In genomic region chr19:58059681-58060080, GRCh38 we compare ENCODE assay signal across 10 cellular contexts. TPM values are rescaled to one million over a fixed set of nuclear protein-coding genes. Genes with fewer than 3 reads are reported as not detected.
DNase-seq lines count a peak whose midpoint lies in the region; ATAC-seq, FAIRE-seq and TF ChIP-seq lines count a peak whose summit lies in the region.
"Had no signal": no experiment of that assay in that cellular context is flagged by ENCODE, and none has a peak within 500 bp of the region (broad histone marks: within the 10 kb centered on the region; RNA-seq: fewer than 3 reads in every experiment).

No MANE protein-coding gene starts in this region.

- no peaks in the 10 kb centered on the region for H3K79me1 ChIP-seq in mesenchymal stem cell (replicated peaks; ENCODE audit: low read length, poor library complexity, severe bottlenecking)

- no peak for FAIRE-seq in GM12892 (lab: Jason Lieb, UNC)

- intact Hi-C loops in colonic mucosa (cut with DNase I): no loop called here

- H4K8ac ChIP-seq in mesenchymal stem cell (ENCODE audit: low read length): peak overlapping the region; percentile 14

- DNase-seq in NT2/D1 (ENCODE audit: low read depth, low spot score) (no peak), colonic mucosa (no peak), mesenchymal stem cell (no peak), A172 (ENCODE audit: low spot score) (no peak), GM12892 (ENCODE audit: insufficient read length) (no peak), NCI-H2107 (lab: John Stamatoyannopoulos, UW) (no peak)

- peak overlapping the region; percentile 49 for H2AFZ ChIP-seq in mesenchymal stem cell (ENCODE audit: low read depth, low read length)

- no peak overlapping the region for H2BK12ac ChIP-seq in mesenchymal stem cell (ENCODE audit: low read length in 2 of 2)

- H2BK5ac ChIP-seq in mesenchymal stem cell (ENCODE audit: low read depth, low read length, poor library complexity, severe bottlenecking): no peak overlapping the region

- H3K4me2 ChIP-seq in mesenchymal stem cell (ENCODE audit: low read length, poor library complexity, severe bottlenecking): no peak overlapping the region

- no peak overlapping the region for H2BK120ac ChIP-seq in mesenchymal stem cell (ENCODE audit: low read depth, low read length)

- no peak for ATAC-seq in GM21423 (IDR thresholded peaks at IDR 0.05; ENCODE audit: unreplicated experiment)

- H3K4me3 ChIP-seq in NT2/D1 (ENCODE audit: insufficient read length, low read depth) (peak overlapping the region; percentile 71), colonic mucosa (peak overlapping the region; percentile 41), mesenchymal stem cell (ENCODE audit: insufficient read depth in 1 of 2, low read depth in 1 of 2, low read length in 2 of 2) (peak overlapping the region; percentile 53 to 74), stomach smooth muscle (ENCODE audit: low read length in 2 of 2) (peak overlapping the region; percentile 63 to 79)

- H2AK5ac ChIP-seq in mesenchymal stem cell (ENCODE audit: low read length, severe bottlenecking): no peak overlapping the region

- peak overlapping the region; percentile 7 to 41 for H3K18ac ChIP-seq in mesenchymal stem cell (ENCODE audit: low read depth in 1 of 2, low read length in 2 of 2)

- TF ChIP-seq CTCF in colonic mucosa (IDR thresholded peaks at IDR 0.05): no peak

- no peak overlapping the region for H3K23ac ChIP-seq in mesenchymal stem cell (ENCODE audit: low read length in 2 of 2)

- H3K4me1 ChIP-seq in NT2/D1 (ENCODE audit: insufficient read depth, insufficient read length) (peaks cover 5% of the 10 kb centered on the region), colonic mucosa (no peaks in the 10 kb centered on the region), mesenchymal stem cell (ENCODE audit: control insufficient read depth, insufficient read depth, low read depth, low read length) (peaks cover 5% of the 10 kb centered on the region), stomach smooth muscle (ENCODE audit: control insufficient read depth, insufficient read depth, low read length) (peaks cover 16% of the 10 kb centered on the region)

- H3K4ac ChIP-seq in mesenchymal stem cell (ENCODE audit: low read depth in 1 of 2, low read length in 2 of 2): peak overlapping the region; percentile 62 to 73

- H3K36me3 ChIP-seq in NT2/D1 (ENCODE audit: insufficient read depth, insufficient read length, low read length): peaks cover 34% of the 10 kb centered on the region
- no peaks in the 10 kb centered on the region for H3K36me3 ChIP-seq in colonic mucosa
- H3K36me3 ChIP-seq in mesenchymal stem cell (ENCODE audit: control insufficient read depth in 1 of 2, insufficient read depth in 2 of 2, low read depth in 1 of 2, low read length in 2 of 2): peaks cover 12 to 27% of the 10 kb centered on the region in 2 experiments
- H3K36me3 ChIP-seq in stomach smooth muscle (ENCODE audit: control insufficient read depth in 2 of 2, insufficient read depth in 2 of 2, low read length in 2 of 2): peaks cover 5 to 7% of the 10 kb centered on the region in 2 donors

- H3K14ac ChIP-seq in mesenchymal stem cell (ENCODE audit: low read length in 2 of 2): no peak overlapping the region

- WGBS in mesenchymal stem cell: 67% methylated on average over 29 of the region's 29 CpGs

- H4K91ac ChIP-seq in mesenchymal stem cell (ENCODE audit: low read length): peak overlapping the region; percentile 49

- TF ChIP-seq POLR2A in GM12892 (IDR thresholded peaks at IDR 0.05; ENCODE audit: low read depth, low read length): no peak

- no peaks in the 10 kb centered on the region for H3K27me3 ChIP-seq in NT2/D1 (ENCODE audit: insufficient read depth, insufficient read length)
- no peaks in the 10 kb centered on the region for H3K27me3 ChIP-seq in colonic mucosa
- H3K27me3 ChIP-seq in mesenchymal stem cell (ENCODE audit: control insufficient read depth in 1 of 2, insufficient read depth in 1 of 2, low read length in 2 of 2): no peaks in the 10 kb centered on the region
- no peaks in the 10 kb centered on the region for H3K27me3 ChIP-seq in stomach smooth muscle (ENCODE audit: control insufficient read depth in 1 of 2, insufficient read depth in 2 of 2, low read length in 2 of 2)

- H3K9me3 ChIP-seq in NT2/D1 (ENCODE audit: insufficient read depth, low read length) (peaks cover 31% of the 10 kb centered on the region), colonic mucosa (no peaks in the 10 kb centered on the region), mesenchymal stem cell (ENCODE audit: control insufficient read depth, low read length) (peaks cover 47% of the 10 kb centered on the region), stomach smooth muscle (ENCODE audit: control insufficient read depth in 2 of 2, low read length in 2 of 2) (peaks cover 9 to 16% of the 10 kb centered on the region in 2 donors)

- H3K27ac ChIP-seq in colonic mucosa: peak overlapping the region; percentile 71
- H3K27ac ChIP-seq in mesenchymal stem cell (ENCODE audit: low read length, poor library complexity, severe bottlenecking): no peak overlapping the region
- peak overlapping the region; percentile 88 for H3K27ac ChIP-seq in stomach smooth muscle (ENCODE audit: low read length)
- H3K27ac ChIP-seq: HL-60 had no signal

- no peak overlapping the region for H2BK15ac ChIP-seq in mesenchymal stem cell (ENCODE audit: low read depth, poor library complexity, severe bottlenecking)

- H3K9ac ChIP-seq in NT2/D1 (ENCODE audit: insufficient read length, low read depth) (peak overlapping the region; percentile 88), colonic mucosa (ENCODE audit: low read depth in 2 of 2, low read length in 2 of 2) (peak overlapping the region; percentile 26 to 56), mesenchymal stem cell (ENCODE audit: low read length) (peak overlapping the region; percentile 89), stomach smooth muscle (ENCODE audit: low read length in 2 of 2) (peak overlapping the region; percentile 79 to 86)

RNA-seq across cellular contexts. Expression of gene ZNF135, which starts 0.6 kb away (rescaled TPM):
- 1 to 10 TPM; 1.1 to 1.4 TPM for total RNA-seq in colonic mucosa
- polyA plus RNA-seq in mesenchymal stem cell (2013, experiment 1 of 2): 1.2 TPM
- polyA plus RNA-seq in mesenchymal stem cell (2013, experiment 2 of 2): 1.2 TPM
- total RNA-seq in A172 (2014; rRNA removed; shearing (Covaris generic)): not detected in 2 replicates
- not detected for polyA plus RNA-seq in GM12892 (2012; ENCODE audit: missing spikeins)

RNA-seq across cellular contexts. Expression of gene ZSCAN1, which starts 25.9 kb away (rescaled TPM):
- total RNA-seq in colonic mucosa: not detected
- polyA plus RNA-seq in mesenchymal stem cell (2013, experiment 1 of 2): 0.39 TPM
- polyA plus RNA-seq in mesenchymal stem cell (2013, experiment 2 of 2): 0.49 TPM
- not detected in 2 replicates for total RNA-seq in A172 (2014; rRNA removed; shearing (Covaris generic))
- polyA plus RNA-seq in GM12892 (2012; ENCODE audit: missing spikeins): not detected
- total RNA-seq: activated T-cell treated with anti-CD3 and anti-CD28 coated beads, Interleukin-2, amount 50 U/mL, for 4 hours had no signal

RNA-seq across cellular contexts. Expression of gene ZSCAN18, which starts 38.4 kb away (rescaled TPM):
- 10 to 100 TPM; 17.1 to 22.9 TPM for total RNA-seq in colonic mucosa
- polyA plus RNA-seq in mesenchymal stem cell (2013, experiment 1 of 2): 23.0 TPM
- polyA plus RNA-seq in mesenchymal stem cell (2013, experiment 2 of 2): 23.2 TPM
- total RNA-seq in A172 (2014; rRNA removed; shearing (Covaris generic)): 2.9 and 5.5 TPM in 2 replicates
- 2.2 TPM for polyA plus RNA-seq in GM12892 (2012; ENCODE audit: missing spikeins)

RNA-seq across cellular contexts. Expression of gene ZNF606, which starts 57.1 kb away (rescaled TPM):
- total RNA-seq in colonic mucosa: 10 to 100 TPM in 1 of 2 donors, 1 to 10 TPM in 1; 8.7 to 12.2 TPM
- polyA plus RNA-seq in mesenchymal stem cell (2013, experiment 1 of 2): 5.3 TPM
- polyA plus RNA-seq in mesenchymal stem cell (2013, experiment 2 of 2): 4.8 TPM
- total RNA-seq in A172 (2014; rRNA removed; shearing (Covaris generic)): 0.07 TPM in 1 of 2 replicates, not detected in the other
- polyA plus RNA-seq in GM12892 (2012; ENCODE audit: missing spikeins): 4.3 TPM
